1 cellular context compared by ENCODE assay signal in genomic region chr13:114087430-114087829, GRCh38.
TF ChIP-seq lines count a peak whose summit lies in the region.

No MANE protein-coding gene starts in this region.

TF ChIP-seq in HepG2, 621 proteins besides CTCF, POLR2A, EP300 and RAD21:
- TF ChIP-seq ZNF331 (CRISPR knock-in tag; IDR thresholded peaks at IDR 0.05) (no peak), CENPBD1 (CRISPR knock-in tag; IDR thresholded peaks at IDR 0.05; ENCODE audit: borderline replicate concordance, low read depth) (no peak), RCOR2 (CRISPR knock-in tag; IDR thresholded peaks at IDR 0.05) (no peak), ZNF446 (CRISPR knock-in tag; IDR thresholded peaks at IDR 0.05) (no peak), HDAC2 (CRISPR knock-in tag; IDR thresholded peaks at IDR 0.05) (no peak), MXD3 (CRISPR knock-in tag; IDR thresholded peaks at IDR 0.05) (no peak), ZFP36 (IDR thresholded peaks at IDR 0.05; ENCODE audit: borderline replicate concordance, low read depth, low read length, partially characterized antibody) (no peak), ZNF235 (CRISPR knock-in tag; IDR thresholded peaks at IDR 0.05; ENCODE audit: borderline replicate concordance) (no peak), ARID5B (CRISPR knock-in tag; IDR thresholded peaks at IDR 0.05) (no peak), PRMT3 (CRISPR knock-in tag; IDR thresholded peaks at IDR 0.05; ENCODE audit: borderline replicate concordance, low read depth) (no peak), RFX1 (IDR thresholded peaks at IDR 0.05) (no peak), NR2F2 (IDR thresholded peaks at IDR 0.05; ENCODE audit: borderline replicate concordance, low read depth) (no peak), ZNF747 (CRISPR knock-in tag; IDR thresholded peaks at IDR 0.05; ENCODE audit: borderline replicate concordance) (no peak)
